In the genomic region with DNA sequence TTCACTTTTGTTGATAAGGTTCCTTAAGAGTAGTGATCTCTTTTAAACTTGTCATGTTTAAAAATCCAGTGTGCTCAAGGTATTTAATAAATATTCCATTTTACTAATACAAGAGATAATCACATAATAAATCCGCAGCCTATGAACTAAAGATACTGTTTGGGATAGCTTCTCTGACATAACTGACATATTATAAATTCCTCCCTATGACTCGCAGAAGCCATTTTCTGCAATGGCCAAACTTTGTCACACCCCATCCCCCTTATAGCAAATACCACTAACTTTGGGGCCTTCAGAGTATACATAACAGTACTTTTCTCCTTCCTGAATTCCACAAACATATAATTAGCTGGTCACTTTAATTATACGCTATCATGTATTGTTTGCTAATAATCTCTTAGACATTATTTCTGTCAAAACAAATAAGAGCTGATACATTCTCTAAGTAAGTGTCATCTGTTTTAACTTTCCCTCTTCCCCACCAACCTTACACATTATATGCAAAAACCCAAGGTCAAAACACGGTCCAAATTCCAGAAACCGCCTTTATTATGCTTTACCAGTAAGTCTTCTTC, we compare ENCODE assay signal across 7 cellular contexts. TPM values are rescaled to one million over a fixed set of nuclear protein-coding genes. Genes with fewer than 3 reads are reported as not detected.
A peak's percentile ranks its signal among the peaks of the same experiment; 100 is the strongest.
DNase-seq lines count a peak whose midpoint lies in the region; ATAC-seq, FAIRE-seq and TF ChIP-seq lines count a peak whose summit lies in the region.

No MANE protein-coding gene starts in this region.

- peak; percentile 73 for FAIRE-seq in GM19239 (lab: Jason Lieb, UNC)

- in situ Hi-C loops in Panc1 (cut with HindIII; ENCODE audit: low pct_unique_long_range_greater_than_20kb, low sequenced_read_pairs), result no loop called here

- H3K36me3 ChIP-seq in Panc1 (ENCODE audit: control insufficient read depth, insufficient read depth, low read length) (peaks cover 6% of the 10 kb centered on the region), esophagus squamous epithelium (no peaks in the 10 kb centered on the region), rectal smooth muscle tissue (ENCODE audit: control insufficient read depth, insufficient read depth, low read length) (no peaks in the 10 kb centered on the region)

- TSS peak; percentile 76 for BruUV-seq in Panc1 (replicated peaks; lab: Mats Ljungman, UMichigan)

- ATAC-seq in Panc1, result no peak

- no peak overlapping the region for H3K9ac ChIP-seq in rectal smooth muscle tissue (ENCODE audit: low read length)

- H3K27me3 ChIP-seq in Panc1 (ENCODE audit: control insufficient read depth, insufficient read depth, low read length) (no peaks in the 10 kb centered on the region), esophagus squamous epithelium (no peaks in the 10 kb centered on the region), rectal smooth muscle tissue (ENCODE audit: control insufficient read depth, insufficient read depth, low read length) (no peaks in the 10 kb centered on the region)

- H3K4me3 ChIP-seq in Panc1 (ENCODE audit: low read depth in 2 of 2, low read length in 2 of 2) (peak overlapping the region; percentile 94 to 95), esophagus squamous epithelium (peak overlapping the region; percentile 75 to 97 (median 86)), rectal smooth muscle tissue (ENCODE audit: low read length) (peak overlapping the region; percentile 78)

- H3K27ac ChIP-seq in Panc1 (ENCODE audit: low read length), result peak overlapping the region; percentile 96
- peak overlapping the region in 2 of 4 donors; percentile 96 to 98 for H3K27ac ChIP-seq in esophagus squamous epithelium
- no peak overlapping the region for H3K27ac ChIP-seq in rectal smooth muscle tissue (ENCODE audit: low read depth, low read length)

- 30 to 47% methylated on average over 5 of the region's 5 CpGs for WGBS in esophagus squamous epithelium, 2 donors

- TF ChIP-seq POLR2A in esophagus squamous epithelium (IDR thresholded peaks at IDR 0.05), result no peak

- intact Hi-C loops in Panc1 (cut with micrococcal nuclease; ENCODE audit: unreplicated experiment) (loop anchor here (5.0 kb wide), 1 partner anchor 80 kb away; no protein-coding TSS in a partner anchor), esophagus squamous epithelium (cut with DNase I) (no loop called here)

- POLR2A ChIA-PET in Panc1 (lab: Charles Lee), result no interaction called here

- TF ChIP-seq CTCF in Panc1 (IDR thresholded peaks at IDR 0.05), result no peak
- TF ChIP-seq CTCF in esophagus squamous epithelium (IDR thresholded peaks at IDR 0.05), result no peak

- DNase-seq in GM19239 (ENCODE audit: insufficient read length, low spot score) (no peak), Panc1 (ENCODE audit: low read depth, low spot score) (no peak), esophagus squamous epithelium (lab: John Stamatoyannopoulos, UW) (no peak), NK-92 (lab: John Stamatoyannopoulos, UW; ENCODE audit: unreplicated experiment) (no peak), NCI-H2196 (lab: John Stamatoyannopoulos, UW; ENCODE audit: unreplicated experiment) (no peak), Ammon's horn (ENCODE audit: low spot score) (no peak)

- CTCF ChIA-PET in Panc1 (lab: Charles Lee), result no interaction called here

- no peaks in the 10 kb centered on the region for H3K9me3 ChIP-seq in Panc1 (ENCODE audit: control insufficient read depth, insufficient read depth, low read depth, low read length)
- H3K9me3 ChIP-seq in esophagus squamous epithelium, result no peaks in the 10 kb centered on the region

- H3K4me1 ChIP-seq in Panc1 (ENCODE audit: control insufficient read depth, insufficient read depth, low read length) (peaks cover 9% of the 10 kb centered on the region), esophagus squamous epithelium (peaks cover 0 to 29% (median 17%) of the 10 kb centered on the region in 3 donors), rectal smooth muscle tissue (ENCODE audit: control insufficient read depth, insufficient read depth, low read length) (peaks cover 10% of the 10 kb centered on the region)

RNA-seq across cellular contexts. Expression of gene TMEM267, which starts 1.1 kb away (rescaled TPM):
- total RNA-seq in Panc1 (2021; ENCODE audit: unreplicated experiment) (22.0 TPM), esophagus squamous epithelium (10 to 100 TPM in 1 of 4 donors, 1 to 10 TPM in 3; 3.5 to 11.7 (median 7.2) TPM)
- 9.5 TPM for polyA plus RNA-seq in Panc1 (2012; ENCODE audit: insufficient read length)

RNA-seq across cellular contexts. Expression of gene C5orf34, which starts 32.4 kb away (rescaled TPM):
- total RNA-seq in Panc1 (2021; ENCODE audit: unreplicated experiment), result 6.3 TPM
- polyA plus RNA-seq in Panc1 (2012; ENCODE audit: insufficient read length), result 1.5 TPM
- 1 to 10 TPM in 3 of 4 donors, under 1 TPM in 1; 0.87 to 5.1 (median 1.9) TPM for total RNA-seq in esophagus squamous epithelium
